Comparison of ENCODE assay signal across 30 cellular contexts in genomic region chr17:34383225-34383615, GRCh38. TPM values are rescaled to one million over a fixed set of nuclear protein-coding genes. Genes with fewer than 3 reads are reported as not detected.
DNase-seq lines count a peak whose midpoint lies in the region; ATAC-seq, FAIRE-seq and TF ChIP-seq lines count a peak whose summit lies in the region.
"Had no signal": no experiment of that assay in that cellular context is flagged by ENCODE, and none has a peak within 500 bp of the region (broad histone marks: within the 10 kb centered on the region; RNA-seq: fewer than 3 reads in every experiment).

No MANE protein-coding gene starts in this region.

- H3K4me2 ChIP-seq in KMS-11, result peak overlapping the region; percentile 97
- no peak overlapping the region for H3K4me2 ChIP-seq in K562 (ENCODE audit: insufficient read depth, low read length)

- no peak overlapping the region for H3K4me3 ChIP-seq in KMS-11 (IDR thresholded peaks at IDR 0.05; ENCODE audit: insufficient read depth, low read depth, low read length)
- H3K4me3 ChIP-seq in K562, result no peak overlapping the region
- H3K4me3 ChIP-seq in spleen, result no peak overlapping the region
- H3K4me3 ChIP-seq: ovary, suprapubic skin, upper lobe of right lung had no signal

- H3K9ac ChIP-seq in KMS-11, result peak overlapping the region; percentile 38; the same call in 1 of the 2 replicates
- no peak overlapping the region for H3K9ac ChIP-seq in K562 (ENCODE audit: insufficient read depth in 1 of 2, low read depth in 2 of 2, low read length in 2 of 2)

- TF ChIP-seq CTCF in KMS-11 (conservative IDR thresholded peaks at IDR 0.05; ENCODE audit: low read depth, low read length) (0 out of 2 replicates have a peak, but pooled peaks have one; percentile 16), K562 (IDR thresholded peaks at IDR 0.05 in 2 of 3, conservative IDR thresholded peaks at IDR 0.05 in 1 of 3; ENCODE audit: insufficient read depth in 2 of 3, low read depth in 1 of 3, low read length in 3 of 3) (no peak), spleen (IDR thresholded peaks at IDR 0.05 in 8 of 11, conservative IDR thresholded peaks at IDR 0.05 in 3 of 11) (no peak)

- H3K79me2 ChIP-seq in KMS-11 (ENCODE audit: insufficient read depth, low read depth) (no peaks in the 10 kb centered on the region), K562 (ENCODE audit: control insufficient read depth, insufficient read depth, low read length) (no peaks in the 10 kb centered on the region)

- peak; percentile 29 for DNase-seq in activated CD8-positive, alpha-beta memory T cell treated with anti-CD3 and anti-CD28 coated beads, Interleukin-2, amount 50 U/mL, for 48 hours
- DNase-seq in activated CD8-positive, alpha-beta memory T cell treated with anti-CD3 and anti-CD28 coated beads, Interleukin-2, amount 50 U/mL, for 4 hours, result no peak
- DNase-seq in K562 (ENCODE audit: extremely low read depth in 1 of 4, low spot score in 3 of 4) (no peak), spleen (peak; percentile 4), midbrain (lab: John Stamatoyannopoulos, UW) (no peak), SIG-M5 treated with dmso at 0.1 percent for 504 hours (lab: John Stamatoyannopoulos, UW; ENCODE audit: unreplicated experiment) (no peak)
- DNase-seq: activated CD4-positive, alpha-beta T cell treated with anti-CD3 and anti-CD28 coated beads, Interleukin-2, amount 50 U/mL, for 4 hours; activated naive CD4-positive, alpha-beta T cell; amygdala; C1 segment of cervical spinal cord; COR-L47; effector CD8-positive, alpha-beta T cell; GF-D8; glutamatergic neuron; KG1; kidney; NCI-H1436 treated with DMSO at 0.1 percent for 48 hours; NCI-H2107; NCI-H446 treated with DMSO at 0.1 percent for 48 hours; nephron progenitor cell; ovary; small intestine; T-helper 9 cell; upper lobe of right lung; WERI-Rb-1 had no signal

- WGBS in K562 (ENCODE audit: insufficient coverage, low coverage, missing lambda C conversion rate), result 37% methylated on average over 3 of the region's 3 CpGs
- WGBS in spleen, 5 donors, result 85 to 90% (median 88%) methylated on average over 3 of the region's 3 CpGs

- no peak for ATAC-seq in K562
- ATAC-seq in GM21515 (IDR thresholded peaks at IDR 0.05; ENCODE audit: unreplicated experiment), result no peak
- ATAC-seq: upper lobe of right lung had no signal

- no peaks in the 10 kb centered on the region for H3K27me3 ChIP-seq in KMS-11 (ENCODE audit: insufficient read depth, low read depth)
- peaks cover 0 to 4% of the 10 kb centered on the region in 2 experiments; a peak in 1 of 5 replicates for H3K27me3 ChIP-seq in K562 (ENCODE audit: control insufficient read depth in 2 of 2, insufficient read depth in 2 of 2, low read length in 2 of 2)
- no peaks in the 10 kb centered on the region for H3K27me3 ChIP-seq in spleen (replicated peaks in 1 of 7)
- H3K27me3 ChIP-seq: ovary, suprapubic skin, upper lobe of right lung had no signal

- BruUV-seq in K562 (replicated peaks; lab: Mats Ljungman, UMichigan), result no TSS peak

- H3K27ac ChIP-seq in KMS-11 (peak overlapping the region; percentile 89), K562 (ENCODE audit: extremely low read depth, low read depth, low read length) (peak overlapping the region; percentile 36; the same call in 1 of the 3 replicates), spleen (peak overlapping the region in 1 of 8 donors; percentile 26)
- H3K27ac ChIP-seq: ovary, suprapubic skin, upper lobe of right lung, WERI-Rb-1 had no signal

- CTCF ChIA-PET in K562 (lab: Yijun Ruan, JAX; ENCODE audit: low intra/inter-chr PET ratio), result no interaction called here

- in situ Hi-C loops in K562 (cut with MboI), result no loop called here

- no peak for TF ChIP-seq RAD21 in K562 (CRISPR knock-in tag; conservative IDR thresholded peaks at IDR 0.05 in 1 of 2, IDR thresholded peaks at IDR 0.05 in 1 of 2)

- H3K36me3 ChIP-seq in KMS-11 (ENCODE audit: insufficient read depth) (no peaks in the 10 kb centered on the region), K562 (ENCODE audit: control insufficient read depth, insufficient read depth, low read length) (no peaks in the 10 kb centered on the region), spleen (no peaks in the 10 kb centered on the region)
- H3K36me3 ChIP-seq: ovary, suprapubic skin, upper lobe of right lung, WERI-Rb-1 had no signal

- TF ChIP-seq EP300 in K562 (IDR thresholded peaks at IDR 0.05; ENCODE audit: low read length), result no peak

- TF ChIP-seq POLR2A in K562 (conservative IDR thresholded peaks at IDR 0.05) (no peak), spleen (IDR thresholded peaks at IDR 0.05) (no peak)

- H4K20me1 ChIP-seq in KMS-11 (ENCODE audit: insufficient read depth) (no peaks in the 10 kb centered on the region), K562 (replicated peaks; ENCODE audit: control insufficient read depth, insufficient read depth, low read length) (no peaks in the 10 kb centered on the region)

- intact Hi-C loops in K562 (cut with micrococcal nuclease), result no loop called here
- intact Hi-C loops in spleen (cut with DNase I; ENCODE audit: low total_unique reads), result no loop called here

- no peaks in the 10 kb centered on the region for H3K9me3 ChIP-seq in K562 (replicated peaks; ENCODE audit: control insufficient read depth, insufficient read depth, low read depth, low read length)
- no peaks in the 10 kb centered on the region for H3K9me3 ChIP-seq in spleen
- H3K9me3 ChIP-seq: ovary, suprapubic skin, upper lobe of right lung had no signal

- FAIRE-seq in K562 (lab: Jason Lieb, UNC), result no peak
- FAIRE-seq: kidney, small intestine had no signal

- peaks cover 97% of the 10 kb centered on the region for H3K4me1 ChIP-seq in KMS-11 (ENCODE audit: low read depth, poor library complexity, severe bottlenecking)
- peaks cover 3 to 39% of the 10 kb centered on the region in 2 experiments; a peak in 3 of 5 replicates for H3K4me1 ChIP-seq in K562 (replicated peaks in 1 of 2; ENCODE audit: control insufficient read depth in 2 of 2, insufficient read depth in 2 of 2, low read length in 2 of 2)
- peaks cover 0 to 29% (median 12%) of the 10 kb centered on the region in 6 donors for H3K4me1 ChIP-seq in spleen
- H3K4me1 ChIP-seq: suprapubic skin had no signal

- H3K9me1 ChIP-seq in K562 (ENCODE audit: control insufficient read depth, insufficient read depth, low read length), result no peaks in the 10 kb centered on the region

- POLR2A ChIA-PET in K562 (lab: Yijun Ruan, JAX), result no interaction called here

- H2AFZ ChIP-seq in KMS-11 (ENCODE audit: low read depth) (no peak overlapping the region), K562 (ENCODE audit: low read depth, low read length) (peak overlapping the region; percentile 48; the same call in 1 of the 2 replicates)

TF ChIP-seq in K562, 482 proteins besides CTCF, POLR2A, EP300 and RAD21 (continues in another document):
- TF ChIP-seq ZNF197 (CRISPR knock-in tag; IDR thresholded peaks at IDR 0.05; ENCODE audit: low read depth), result no peak
- TF ChIP-seq ZNF644 (tag; IDR thresholded peaks at IDR 0.05; ENCODE audit: low read depth), result no peak
- no peak for TF ChIP-seq ZNF121 (CRISPR knock-in tag; conservative IDR thresholded peaks at IDR 0.05)
- no peak for TF ChIP-seq SMARCA5 (IDR thresholded peaks at IDR 0.05)

RNA-seq across cellular contexts. Expression of gene CCL1, which starts 20.2 kb away (rescaled TPM):
- not detected in 2 replicates for total RNA-seq in K562 (2011; cell fraction: chromatin; rRNA removed; ENCODE audit: low replicate concordance)
- total RNA-seq in K562 (2011; cell fraction: nucleolus; rRNA removed), result not detected in 2 replicates
- not detected in 2 replicates for total RNA-seq in K562 (2011; cell fraction: nucleoplasm; rRNA removed)
- 0.29 TPM in 1 of 2 replicates, not detected in the other for total RNA-seq in K562 (2014; rRNA removed)
- not detected in 2 replicates for total RNA-seq in K562 (2014; rRNA removed; fragmentation: Illumina TruSeq; extraction: Trizol)
- not detected in 2 replicates for total RNA-seq in K562 (2015; rRNA removed; fragmentation: Illumina TruSeq; extraction: Trizol)
- total RNA-seq in K562 (2021), result not detected in 2 replicates
- not detected in 2 replicates for polyA plus RNA-seq in K562 (2011; rRNA removed)
- not detected in 2 replicates for polyA plus RNA-seq in K562 (2011; cell fraction: cytosol; rRNA removed)
- polyA plus RNA-seq in K562 (2011; cell fraction: nucleus; rRNA removed), result not detected in 2 replicates
- not detected in 2 replicates for polyA plus RNA-seq in K562 (2012)
- not detected in 2 replicates for polyA plus RNA-seq in K562 (2014; fragmentation: Illumina TruSeq; extraction: Trizol)
- under 1 TPM in 1 of 2 experiments, not detected in 1; 0.45 TPM for polyA plus RNA-seq in K562 (2014; fragmentation: Nextera tagmentation; extraction: Ambion mirVana)
- polyA plus RNA-seq in K562 (2014; rRNA removed), result not detected in 2 replicates
- polyA minus RNA-seq in K562 (2011; rRNA and poly(A)+ RNA removed), result not detected in 2 replicates
- polyA minus RNA-seq in K562 (2011; cell fraction: cytosol; rRNA and poly(A)+ RNA removed), result not detected in 2 replicates
- polyA minus RNA-seq in K562 (2011; cell fraction: nucleus; rRNA and poly(A)+ RNA removed), result not detected in 2 replicates
- total RNA-seq in spleen, result not detected
- not detected for polyA plus RNA-seq in spleen
- total RNA-seq: epithelial cell of proximal tubule, kidney, liver, ovary, suprapubic skin, upper lobe of right lung had no signal
- polyA plus RNA-seq: liver, ovary, small intestine had no signal

RNA-seq across cellular contexts. Expression of gene CCL13, which starts 26.9 kb away (rescaled TPM):
- total RNA-seq in K562 (2011; cell fraction: chromatin; rRNA removed; ENCODE audit: low replicate concordance), result not detected in 2 replicates
- total RNA-seq in K562 (2011; cell fraction: nucleolus; rRNA removed), result not detected in 2 replicates
- total RNA-seq in K562 (2011; cell fraction: nucleoplasm; rRNA removed), result not detected in 2 replicates
- total RNA-seq in K562 (2014; rRNA removed), result not detected in 2 replicates
- total RNA-seq in K562 (2014; rRNA removed; fragmentation: Illumina TruSeq; extraction: Trizol), result not detected in 2 replicates
- not detected in 2 replicates for total RNA-seq in K562 (2015; rRNA removed; fragmentation: Illumina TruSeq; extraction: Trizol)
- not detected in 2 replicates for total RNA-seq in K562 (2021)
- not detected in 2 replicates for polyA plus RNA-seq in K562 (2011; rRNA removed)
- not detected in 2 replicates for polyA plus RNA-seq in K562 (2011; cell fraction: cytosol; rRNA removed)
- polyA plus RNA-seq in K562 (2011; cell fraction: nucleus; rRNA removed), result not detected in 2 replicates
- 0.24 TPM in 1 of 2 replicates, not detected in the other for polyA plus RNA-seq in K562 (2012)
- not detected in 2 replicates for polyA plus RNA-seq in K562 (2014; fragmentation: Illumina TruSeq; extraction: Trizol)
- polyA plus RNA-seq in K562 (2014; fragmentation: Nextera tagmentation; extraction: Ambion mirVana), result not detected
- not detected in 2 replicates for polyA plus RNA-seq in K562 (2014; rRNA removed)
- not detected in 2 replicates for polyA minus RNA-seq in K562 (2011; rRNA and poly(A)+ RNA removed)
- polyA minus RNA-seq in K562 (2011; cell fraction: cytosol; rRNA and poly(A)+ RNA removed), result not detected in 2 replicates
- polyA minus RNA-seq in K562 (2011; cell fraction: nucleus; rRNA and poly(A)+ RNA removed), result not detected in 2 replicates
- not detected for total RNA-seq in spleen
- under 1 TPM in 2 of 3 donors, not detected in 1; 0.12 to 0.54 TPM for polyA plus RNA-seq in spleen
- total RNA-seq: epithelial cell of proximal tubule had no signal

Comparison
In these comparisons a context has a peak if more than half of its experiments do, and no peak if none do; other contexts are left out.
1. DNase-seq: peak in activated CD8-positive, alpha-beta memory T cell treated with anti-CD3 and anti-CD28 coated beads, Interleukin-2, amount 50 U/mL, for 48 hours (single experiment) and spleen (single experiment); none in activated CD8-positive, alpha-beta memory T cell treated with anti-CD3 and anti-CD28 coated beads, Interleukin-2, amount 50 U/mL, for 4 hours (single experiment), K562 (0 of 4), midbrain (single experiment) and SIG-M5 treated with dmso at 0.1 percent for 504 hours (single experiment).